5 cellular contexts compared by ENCODE assay signal in the genomic region with DNA sequence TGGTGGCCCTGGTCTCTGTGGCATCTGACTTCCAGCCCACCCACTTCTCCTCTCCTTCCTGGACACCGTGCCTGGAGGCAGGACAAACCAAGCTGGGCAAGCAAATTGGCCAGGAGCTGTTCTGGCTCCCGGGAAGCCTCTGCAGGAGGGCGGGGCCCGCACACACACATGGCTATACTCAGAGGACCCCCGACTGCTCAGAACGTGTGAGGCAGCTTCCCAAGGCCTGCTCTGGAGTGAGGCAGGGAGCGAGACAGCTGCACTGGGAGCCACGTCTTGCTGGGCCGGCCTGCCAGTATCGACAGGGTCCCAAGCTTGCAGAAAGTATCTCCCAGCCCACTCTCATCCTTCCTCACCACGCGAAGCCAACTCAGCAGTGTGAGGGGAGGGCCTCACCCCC.
"Had no signal": no experiment of that assay in that cellular context is flagged by ENCODE, and none has a peak within 500 bp of the region (broad histone marks: within the 10 kb centered on the region; RNA-seq: fewer than 3 reads in every experiment).

No MANE protein-coding gene starts in this region.

- H2AFZ ChIP-seq: GM23338 had no signal

- ATAC-seq: GM23338 had no signal

- H3K4me2 ChIP-seq: GM23338 had no signal

- H3K4me3 ChIP-seq: GM23338 had no signal

- DNase-seq: H9, HCEC 1CT, HFFc6, KBM-7 had no signal
